In the genomic region with DNA sequence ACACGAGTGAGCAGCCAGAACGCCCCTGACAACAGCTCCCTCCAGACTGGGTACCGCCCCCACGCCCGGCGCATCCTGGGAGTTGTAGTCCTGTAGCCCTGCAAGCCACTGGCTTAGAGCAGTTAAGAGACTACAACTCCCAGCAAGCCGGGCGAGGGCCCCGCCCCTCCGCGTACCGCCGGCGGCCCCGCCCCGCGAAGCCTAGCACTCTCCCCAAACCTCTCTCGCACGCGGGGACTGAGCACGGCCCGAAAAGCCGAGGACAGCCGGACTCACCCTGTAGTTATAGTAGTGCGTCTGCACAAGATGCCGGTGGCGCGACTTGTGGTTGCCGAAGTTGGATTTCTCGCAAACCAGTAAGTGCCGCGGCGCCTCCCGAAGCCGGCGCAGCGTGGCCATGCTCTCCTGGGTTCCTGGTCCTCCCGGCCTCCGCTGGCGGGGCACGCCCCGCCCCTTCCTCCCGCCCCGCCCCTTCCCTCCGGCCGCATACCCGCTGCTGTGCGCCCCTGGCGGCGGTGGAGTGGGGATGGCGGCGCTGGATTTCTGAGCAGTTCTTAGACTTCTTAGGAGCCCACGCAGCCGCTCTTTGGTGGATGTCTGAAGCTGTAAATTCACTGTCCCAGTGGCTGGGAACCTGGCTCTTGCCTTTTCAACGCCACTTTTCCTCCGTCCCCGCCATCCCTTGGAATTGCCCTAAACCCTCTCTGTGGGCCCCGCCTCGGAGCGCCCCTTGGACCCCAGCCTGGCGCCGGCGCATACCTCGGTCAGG, we compare ENCODE assay signal across 8 cellular contexts. TPM values are rescaled to one million over a fixed set of nuclear protein-coding genes. Genes with fewer than 3 reads are reported as not detected.
A peak's percentile ranks its signal among the peaks of the same experiment; 100 is the strongest.
DNase-seq lines count a peak whose midpoint lies in the region; ATAC-seq and TF ChIP-seq lines count a peak whose summit lies in the region.

A gene with protein sequence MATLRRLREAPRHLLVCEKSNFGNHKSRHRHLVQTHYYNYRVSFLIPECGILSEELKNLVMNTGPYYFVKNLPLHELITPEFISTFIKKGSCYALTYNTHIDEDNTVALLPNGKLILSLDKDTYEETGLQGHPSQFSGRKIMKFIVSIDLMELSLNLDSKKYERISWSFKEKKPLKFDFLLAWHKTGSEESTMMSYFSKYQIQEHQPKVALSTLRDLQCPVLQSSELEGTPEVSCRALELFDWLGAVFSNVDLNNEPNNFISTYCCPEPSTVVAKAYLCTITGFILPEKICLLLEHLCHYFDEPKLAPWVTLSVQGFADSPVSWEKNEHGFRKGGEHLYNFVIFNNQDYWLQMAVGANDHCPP (minus strand): TSS at position 434 of the 769 bp plus-strand sequence. CDS start 35 bp downstream, at position 399.

- 0 to 1% methylated on average over 55 to 64 of the region's 64 CpGs for WGBS in esophagus, 2 donors

- peak within 1 kb of the TSS; percentile 99 for H3K27ac Mint-ChIP-seq in activated T-cell treated with anti-CD3 and anti-CD28 coated beads, Interleukin-2, amount 50 U/mL, for 24 hours

- peaks cover 0 to 3% of the 10 kb centered on the region in 2 donors for H3K4me1 ChIP-seq in esophagus (ENCODE audit: control insufficient read depth in 2 of 2, insufficient read depth in 2 of 2, low read length in 1 of 2)
- peaks cover 7% of the 10 kb centered on the region for H3K4me1 ChIP-seq in muscle layer of colon (ENCODE audit: insufficient read depth, low read length)

- H3K9me3 ChIP-seq in esophagus (ENCODE audit: control insufficient read depth in 2 of 2, insufficient read depth in 1 of 2, low read depth in 1 of 2, low read length in 1 of 2) (no peaks in the 10 kb centered on the region), muscle layer of colon (ENCODE audit: low read length) (no peaks in the 10 kb centered on the region)

- H3K9me3 Mint-ChIP-seq in activated T-cell treated with anti-CD3 and anti-CD28 coated beads, Interleukin-2, amount 50 U/mL, for 24 hours = no peaks in the 10 kb centered on the region

- peaks cover 18% of the 10 kb centered on the region for H3K4me1 Mint-ChIP-seq in activated T-cell treated with anti-CD3 and anti-CD28 coated beads, Interleukin-2, amount 50 U/mL, for 24 hours (ENCODE audit: low read depth)

- TF ChIP-seq RAD21 in Ishikawa (IDR thresholded peaks at IDR 0.05; ENCODE audit: low read depth) = peak; percentile 32; the same call in 1 of the 2 replicates

- H3K27me3 ChIP-seq in esophagus (ENCODE audit: control insufficient read depth in 1 of 2, insufficient read depth in 2 of 2, low read length in 2 of 2) (no peaks in the 10 kb centered on the region), muscle layer of colon (ENCODE audit: control insufficient read depth in 1 of 2, insufficient read depth in 2 of 2, low read length in 2 of 2) (no peaks in the 10 kb centered on the region)

- H3K36me3 Mint-ChIP-seq in activated T-cell treated with anti-CD3 and anti-CD28 coated beads, Interleukin-2, amount 50 U/mL, for 24 hours (ENCODE audit: low read depth) = peaks cover 42% of the 10 kb centered on the region

- H3K4me3 ChIP-seq in esophagus (ENCODE audit: low read depth in 1 of 2, low read length in 2 of 2) = peak within 1 kb of the TSS; percentile 67 to 75
- peak within 1 kb of the TSS; percentile 63 to 71 for H3K4me3 ChIP-seq in muscle layer of colon (ENCODE audit: low read depth in 1 of 2, low read length in 2 of 2)

- ATAC-seq in GM21576 (IDR thresholded peaks at IDR 0.05; ENCODE audit: unreplicated experiment) = peak; percentile 93

- no peak for TF ChIP-seq EP300 in Ishikawa (IDR thresholded peaks at IDR 0.05; ENCODE audit: borderline replicate concordance)

- peak within 1 kb of the TSS; percentile 93 for H3K4me3 Mint-ChIP-seq in activated T-cell treated with anti-CD3 and anti-CD28 coated beads, Interleukin-2, amount 50 U/mL, for 24 hours

- H3K27me3 Mint-ChIP-seq in activated T-cell treated with anti-CD3 and anti-CD28 coated beads, Interleukin-2, amount 50 U/mL, for 24 hours = no peaks in the 10 kb centered on the region

- DNase-seq in DMS53 (lab: John Stamatoyannopoulos, UW) (peak; percentile 99), OCI-M2 (lab: John Stamatoyannopoulos, UW; ENCODE audit: unreplicated experiment) (peak; percentile 88)
- DNase-seq in activated T-cell treated with anti-CD3 and anti-CD28 coated beads, Interleukin-2, amount 50 U/mL, for 24 hours = peak; percentile 99
- DNase-seq in stimulated activated CD8-positive, alpha-beta memory T cell treated with anti-CD3 and anti-CD28 coated beads, Interleukin-7, amount 100 ng/mL, for 24 hours (ENCODE audit: low read depth) = peak; percentile 98

- H3K9ac ChIP-seq in muscle layer of colon (ENCODE audit: low read length) = peak within 1 kb of the TSS; percentile 55

- peak within 1 kb of the TSS; percentile 85 to 88 for H3K27ac ChIP-seq in esophagus (ENCODE audit: low read depth in 2 of 2, low read length in 1 of 2)
- H3K27ac ChIP-seq in muscle layer of colon (ENCODE audit: low read depth, low read length) = peak within 1 kb of the TSS; percentile 71

- H3K36me3 ChIP-seq in esophagus (ENCODE audit: control insufficient read depth in 2 of 2, insufficient read depth in 2 of 2, low read length in 1 of 2) = peaks cover 0 to 6% of the 10 kb centered on the region in 2 donors
- peaks cover 9% of the 10 kb centered on the region for H3K36me3 ChIP-seq in muscle layer of colon (ENCODE audit: insufficient read depth, low read length)

TF ChIP-seq in Ishikawa, 13 proteins besides CTCF, POLR2A, EP300 and RAD21:
- TF ChIP-seq CREB1 (IDR thresholded peaks at IDR 0.05; ENCODE audit: low read depth) (peak; percentile 70; the same call in 1 of the 2 replicates), CEBPB (IDR thresholded peaks at IDR 0.05) (no peak), NFIC (IDR thresholded peaks at IDR 0.05) (no peak), YY1 (IDR thresholded peaks at IDR 0.05; ENCODE audit: low read depth) (peak; percentile 52; the same call in 1 of the 2 replicates), EGR1 (IDR thresholded peaks at IDR 0.05) (peak; percentile 34; the same call in 1 of the 2 replicates), TAF1 (IDR thresholded peaks at IDR 0.05; ENCODE audit: low read depth) (no peak; the same call in 1 of the 2 replicates), TEAD4 (IDR thresholded peaks at IDR 0.05) (no peak; the same call in 1 of the 2 replicates), TCF12 (IDR thresholded peaks at IDR 0.05; ENCODE audit: low read depth) (peak; percentile 15), ZBTB7A (IDR thresholded peaks at IDR 0.05; ENCODE audit: low read depth) (peak; percentile 78), FOXM1 (IDR thresholded peaks at IDR 0.05; ENCODE audit: borderline replicate concordance, low read depth) (no peak)
- TF ChIP-seq, protein P1, sequence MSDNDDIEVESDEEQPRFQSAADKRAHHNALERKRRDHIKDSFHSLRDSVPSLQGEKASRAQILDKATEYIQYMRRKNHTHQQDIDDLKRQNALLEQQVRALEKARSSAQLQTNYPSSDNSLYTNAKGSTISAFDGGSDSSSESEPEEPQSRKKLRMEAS (IDR thresholded peaks at IDR 0.05) = peak; percentile 94
- TF ChIP-seq, protein P2, sequence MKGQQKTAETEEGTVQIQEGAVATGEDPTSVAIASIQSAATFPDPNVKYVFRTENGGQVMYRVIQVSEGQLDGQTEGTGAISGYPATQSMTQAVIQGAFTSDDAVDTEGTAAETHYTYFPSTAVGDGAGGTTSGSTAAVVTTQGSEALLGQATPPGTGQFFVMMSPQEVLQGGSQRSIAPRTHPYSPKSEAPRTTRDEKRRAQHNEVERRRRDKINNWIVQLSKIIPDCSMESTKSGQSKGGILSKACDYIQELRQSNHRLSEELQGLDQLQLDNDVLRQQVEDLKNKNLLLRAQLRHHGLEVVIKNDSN (IDR thresholded peaks at IDR 0.05) = no peak
- TF ChIP-seq, protein P3, sequence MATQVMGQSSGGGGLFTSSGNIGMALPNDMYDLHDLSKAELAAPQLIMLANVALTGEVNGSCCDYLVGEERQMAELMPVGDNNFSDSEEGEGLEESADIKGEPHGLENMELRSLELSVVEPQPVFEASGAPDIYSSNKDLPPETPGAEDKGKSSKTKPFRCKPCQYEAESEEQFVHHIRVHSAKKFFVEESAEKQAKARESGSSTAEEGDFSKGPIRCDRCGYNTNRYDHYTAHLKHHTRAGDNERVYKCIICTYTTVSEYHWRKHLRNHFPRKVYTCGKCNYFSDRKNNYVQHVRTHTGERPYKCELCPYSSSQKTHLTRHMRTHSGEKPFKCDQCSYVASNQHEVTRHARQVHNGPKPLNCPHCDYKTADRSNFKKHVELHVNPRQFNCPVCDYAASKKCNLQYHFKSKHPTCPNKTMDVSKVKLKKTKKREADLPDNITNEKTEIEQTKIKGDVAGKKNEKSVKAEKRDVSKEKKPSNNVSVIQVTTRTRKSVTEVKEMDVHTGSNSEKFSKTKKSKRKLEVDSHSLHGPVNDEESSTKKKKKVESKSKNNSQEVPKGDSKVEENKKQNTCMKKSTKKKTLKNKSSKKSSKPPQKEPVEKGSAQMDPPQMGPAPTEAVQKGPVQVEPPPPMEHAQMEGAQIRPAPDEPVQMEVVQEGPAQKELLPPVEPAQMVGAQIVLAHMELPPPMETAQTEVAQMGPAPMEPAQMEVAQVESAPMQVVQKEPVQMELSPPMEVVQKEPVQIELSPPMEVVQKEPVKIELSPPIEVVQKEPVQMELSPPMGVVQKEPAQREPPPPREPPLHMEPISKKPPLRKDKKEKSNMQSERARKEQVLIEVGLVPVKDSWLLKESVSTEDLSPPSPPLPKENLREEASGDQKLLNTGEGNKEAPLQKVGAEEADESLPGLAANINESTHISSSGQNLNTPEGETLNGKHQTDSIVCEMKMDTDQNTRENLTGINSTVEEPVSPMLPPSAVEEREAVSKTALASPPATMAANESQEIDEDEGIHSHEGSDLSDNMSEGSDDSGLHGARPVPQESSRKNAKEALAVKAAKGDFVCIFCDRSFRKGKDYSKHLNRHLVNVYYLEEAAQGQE (IDR thresholded peaks at IDR 0.05; ENCODE audit: low read depth) = no peak

RNA-seq across cellular contexts. Expression of the gene that starts here (rescaled TPM):
- polyA plus RNA-seq in esophagus = 10 to 100 TPM in 1 of 2 donors, 1 to 10 TPM in 1; 6.9 to 15.3 TPM

Comparison
In these comparisons a context has a peak if more than half of its experiments do, and no peak if none do; other contexts are left out.
1. Peak in every context shown above with its lines: DNase-seq, ATAC-seq, H3K4me3 ChIP-seq and H3K27ac ChIP-seq.